In the genomic region with DNA sequence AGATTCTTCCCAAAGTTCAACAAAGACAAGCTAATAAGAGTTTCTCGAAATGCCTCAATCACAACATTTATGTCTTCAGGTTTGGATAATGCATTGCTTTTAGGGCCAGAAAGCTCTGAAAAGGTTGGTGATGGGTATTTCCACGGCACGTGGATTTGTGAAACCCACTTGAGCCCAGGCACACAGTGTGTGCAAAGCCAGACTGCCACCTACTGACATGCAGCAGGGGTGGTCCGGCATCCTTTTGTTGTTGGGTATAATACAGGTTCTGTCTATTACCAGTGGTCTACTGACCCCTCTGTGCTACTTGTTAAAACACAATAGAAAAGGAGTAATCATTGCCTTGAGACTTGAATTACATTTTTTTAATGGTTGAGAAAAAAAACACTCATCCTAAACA, we compare ENCODE assay signal across 9 cellular contexts.
DNase-seq lines count a peak whose midpoint lies in the region; ATAC-seq and TF ChIP-seq lines count a peak whose summit lies in the region.
"Had no signal": no experiment of that assay in that cellular context is flagged by ENCODE, and none has a peak within 500 bp of the region (broad histone marks: within the 10 kb centered on the region; RNA-seq: fewer than 3 reads in every experiment).

No MANE protein-coding gene starts in this region.

- DNase-seq in SHP77 (lab: John Stamatoyannopoulos, UW) (peak; percentile 49 to 55), SHP77 treated with DMSO at 0.1 percent for 48 hours (lab: John Stamatoyannopoulos, UW) (no peak), Panc1 (ENCODE audit: low read depth, low spot score) (no peak), left ventricle myocardium inferior (no peak), tibial nerve (ENCODE audit: low spot score in 2 of 2) (no peak), GOT3 (lab: John Stamatoyannopoulos, UW) (no peak), UCSD-AML1 (lab: John Stamatoyannopoulos, UW; ENCODE audit: unreplicated experiment) (no peak)
- DNase-seq in activated CD8-positive, alpha-beta memory T cell treated with anti-CD3 and anti-CD28 coated beads, Interleukin-2, amount 10 ng/mL, durations not matched to agents 7 days and 5 days = no peak
- DNase-seq: AML-193 had no signal

- H3K27me3 Mint-ChIP-seq in activated CD8-positive, alpha-beta memory T cell treated with anti-CD3 and anti-CD28 coated beads, Interleukin-2, amount 10 ng/mL, durations not matched to agents 7 days and 5 days = peaks cover 20% of the 10 kb centered on the region

- no peaks in the 10 kb centered on the region for H3K9me3 ChIP-seq in Panc1 (ENCODE audit: control insufficient read depth, insufficient read depth, low read depth, low read length)
- H3K9me3 ChIP-seq in left ventricle myocardium inferior (replicated peaks) = no peaks in the 10 kb centered on the region
- no peaks in the 10 kb centered on the region for H3K9me3 ChIP-seq in tibial nerve

- no peak for TF ChIP-seq EP300 in tibial nerve (IDR thresholded peaks at IDR 0.05)

- H3K4me3 ChIP-seq in Panc1 (ENCODE audit: low read depth in 2 of 2, low read length in 2 of 2) = no peak overlapping the region
- no peak overlapping the region for H3K4me3 ChIP-seq in left ventricle myocardium inferior
- no peak overlapping the region for H3K4me3 ChIP-seq in tibial nerve

- CTCF ChIA-PET in Panc1 (lab: Charles Lee) = no interaction called here
- CTCF ChIA-PET in activated CD8-positive, alpha-beta memory T cell treated with anti-CD3 and anti-CD28 coated beads, Interleukin-2, amount 10 ng/mL, durations not matched to agents 7 days and 5 days (lab: Charles Lee) = interaction anchor here (1.2 kb wide), 1 partner anchor 196 kb away, joined by 3 read pairs; no protein-coding TSS in a partner anchor

- H3K36me3 ChIP-seq in Panc1 (ENCODE audit: control insufficient read depth, insufficient read depth, low read length) (no peaks in the 10 kb centered on the region), left ventricle myocardium inferior (no peaks in the 10 kb centered on the region), tibial nerve (no peaks in the 10 kb centered on the region)

- no peak overlapping the region for H3K27ac Mint-ChIP-seq in activated CD8-positive, alpha-beta memory T cell treated with anti-CD3 and anti-CD28 coated beads, Interleukin-2, amount 10 ng/mL, durations not matched to agents 7 days and 5 days

- in situ Hi-C loops in Panc1 (cut with HindIII; ENCODE audit: low pct_unique_long_range_greater_than_20kb, low sequenced_read_pairs) = no loop called here

- H3K4me3 Mint-ChIP-seq in activated CD8-positive, alpha-beta memory T cell treated with anti-CD3 and anti-CD28 coated beads, Interleukin-2, amount 10 ng/mL, durations not matched to agents 7 days and 5 days = no peak overlapping the region

- TF ChIP-seq CTCF in Panc1 (IDR thresholded peaks at IDR 0.05) (peak; percentile 47), left ventricle myocardium inferior (IDR thresholded peaks at IDR 0.05; ENCODE audit: borderline replicate concordance) (peak; percentile 63), tibial nerve (IDR thresholded peaks at IDR 0.05) (peak in 3 of 5 experiments; percentile 13 to 27 (median 26))

- BruUV-seq in Panc1 (replicated peaks; lab: Mats Ljungman, UMichigan) = no TSS peak

- H3K9me3 Mint-ChIP-seq in activated CD8-positive, alpha-beta memory T cell treated with anti-CD3 and anti-CD28 coated beads, Interleukin-2, amount 10 ng/mL, durations not matched to agents 7 days and 5 days (ENCODE audit: low read depth) = no peaks in the 10 kb centered on the region

- TF ChIP-seq POLR2A in tibial nerve (IDR thresholded peaks at IDR 0.05) = no peak

- H3K4me1 Mint-ChIP-seq in activated CD8-positive, alpha-beta memory T cell treated with anti-CD3 and anti-CD28 coated beads, Interleukin-2, amount 10 ng/mL, durations not matched to agents 7 days and 5 days = no peaks in the 10 kb centered on the region

- POLR2A ChIA-PET in Panc1 (lab: Charles Lee) = no interaction called here

- no peak for ATAC-seq in Panc1
- no peak for ATAC-seq in activated CD8-positive, alpha-beta memory T cell treated with anti-CD3 and anti-CD28 coated beads, Interleukin-2, amount 10 ng/mL, durations not matched to agents 7 days and 5 days

- 50 to 52% methylated on average over 4 of the region's 4 CpGs for WGBS in tibial nerve, 2 donors

- H3K27ac ChIP-seq in Panc1 (ENCODE audit: low read length) (no peak overlapping the region), left ventricle myocardium inferior (replicated peaks) (peak overlapping the region; percentile 64), tibial nerve (no peak overlapping the region)

- no peaks in the 10 kb centered on the region for H3K36me3 Mint-ChIP-seq in activated CD8-positive, alpha-beta memory T cell treated with anti-CD3 and anti-CD28 coated beads, Interleukin-2, amount 10 ng/mL, durations not matched to agents 7 days and 5 days

- intact Hi-C loops in Panc1 (cut with micrococcal nuclease; ENCODE audit: unreplicated experiment) (no loop called here), left ventricle myocardium inferior (cut with micrococcal nuclease) (no loop called here)

- H3K4me1 ChIP-seq in Panc1 (ENCODE audit: control insufficient read depth, insufficient read depth, low read length) (no peaks in the 10 kb centered on the region), left ventricle myocardium inferior (peaks cover 14% of the 10 kb centered on the region), tibial nerve (no peaks in the 10 kb centered on the region)

- H3K27me3 ChIP-seq in Panc1 (ENCODE audit: control insufficient read depth, insufficient read depth, low read length) (no peaks in the 10 kb centered on the region; the same call in 1 of the 2 replicates), left ventricle myocardium inferior (ENCODE audit: low read depth) (no peaks in the 10 kb centered on the region), tibial nerve (no peaks in the 10 kb centered on the region)

Comparison
In these comparisons a context has a peak if more than half of its experiments do, and no peak if none do; other contexts are left out.
1. DNase-seq: peak in SHP77 (2 of 2); none in SHP77 treated with DMSO at 0.1 percent for 48 hours (single experiment), Panc1 (single experiment), left ventricle myocardium inferior (single experiment), tibial nerve (0 of 2), GOT3 (single experiment), activated CD8-positive, alpha-beta memory T cell treated with anti-CD3 and anti-CD28 coated beads, Interleukin-2, amount 10 ng/mL, durations not matched to agents 7 days and 5 days (single experiment) and UCSD-AML1 (single experiment).
2. Peak in every context shown above with its lines, with median percentiles within 50 percentile points of each other: CTCF ChIP-seq.